6 cellular contexts compared by ENCODE assay signal in the genomic region with DNA sequence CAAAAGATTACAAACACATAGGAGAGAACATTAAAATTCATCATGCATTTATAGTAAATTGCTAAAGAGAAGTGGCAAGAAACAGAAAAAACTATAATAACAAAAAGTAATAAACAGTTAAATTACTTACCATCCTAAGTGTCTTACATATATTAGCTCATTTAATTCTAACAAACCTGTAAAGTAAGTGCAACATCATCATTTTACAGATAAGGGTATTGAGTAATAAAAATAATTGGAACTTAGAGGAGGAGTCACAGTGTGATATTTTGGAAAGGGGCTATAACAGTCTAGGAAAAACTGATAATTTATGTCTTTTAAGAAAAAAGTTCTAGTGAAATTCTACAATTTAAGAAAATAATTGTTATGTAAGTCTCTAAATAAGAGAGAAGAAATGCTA.
"Had no signal": no experiment of that assay in that cellular context is flagged by ENCODE, and none has a peak within 500 bp of the region (broad histone marks: within the 10 kb centered on the region; RNA-seq: fewer than 3 reads in every experiment).

No MANE protein-coding gene starts in this region.

- H3K4me2 ChIP-seq: KMS-11 had no signal

- ATAC-seq: K562 had no signal

- H3K9ac ChIP-seq: KMS-11 had no signal

- H3K4me3 ChIP-seq: K562 had no signal

- FAIRE-seq: HTR-8/SVneo, K562 had no signal

- H3K27ac ChIP-seq: HL-60, KMS-11 had no signal

- DNase-seq: KBM-7, KG1 had no signal
